Comparison of ENCODE assay signal across 1 cellular context in genomic region chr14:23300687-23301223, GRCh38.
TF ChIP-seq lines count a peak whose summit lies in the region.

No MANE protein-coding gene starts in this region.

TF ChIP-seq in HepG2, 621 proteins besides CTCF, POLR2A, EP300 and RAD21 (continued from another document and continues in another):
- TF ChIP-seq CBX2 (IDR thresholded peaks at IDR 0.05; ENCODE audit: low read depth, low read length) (no peak), CBX2 (CRISPR knock-in tag; IDR thresholded peaks at IDR 0.05; ENCODE audit: low read depth) (peak; percentile 12), ZFP36 (IDR thresholded peaks at IDR 0.05; ENCODE audit: borderline replicate concordance, low read depth, low read length, partially characterized antibody) (no peak), FUBP1 (CRISPR knock-in tag; IDR thresholded peaks at IDR 0.05; ENCODE audit: borderline replicate concordance) (no peak), GATAD2A (CRISPR knock-in tag; IDR thresholded peaks at IDR 0.05) (no peak), ZNF777 (CRISPR knock-in tag; IDR thresholded peaks at IDR 0.05) (no peak), HOXA3 (CRISPR knock-in tag; IDR thresholded peaks at IDR 0.05) (no peak), KLF12 (CRISPR knock-in tag; IDR thresholded peaks at IDR 0.05; ENCODE audit: borderline replicate concordance) (no peak), ZNF235 (CRISPR knock-in tag; IDR thresholded peaks at IDR 0.05; ENCODE audit: borderline replicate concordance) (no peak), ZBTB34 (CRISPR knock-in tag; IDR thresholded peaks at IDR 0.05) (no peak), SNAPC5 (CRISPR knock-in tag; IDR thresholded peaks at IDR 0.05; ENCODE audit: borderline replicate concordance) (no peak), ZNF343 (CRISPR knock-in tag; IDR thresholded peaks at IDR 0.05) (no peak), AHR (CRISPR knock-in tag; IDR thresholded peaks at IDR 0.05) (peak; percentile 75; the same call in 1 of the 2 replicates), TSC22D2 (CRISPR knock-in tag; IDR thresholded peaks at IDR 0.05; ENCODE audit: borderline replicate concordance) (no peak), ZBTB33 (CRISPR knock-in tag; IDR thresholded peaks at IDR 0.05) (peak; percentile 80), ZBTB46 (CRISPR knock-in tag; IDR thresholded peaks at IDR 0.05; ENCODE audit: borderline replicate concordance) (0 out of 2 replicates have a peak, but pooled peaks have one; percentile 22), ZNF407 (CRISPR knock-in tag; IDR thresholded peaks at IDR 0.05; ENCODE audit: not compliant biosample characterization) (no peak), SNAPC2 (CRISPR knock-in tag; IDR thresholded peaks at IDR 0.05) (no peak), SP5 (CRISPR knock-in tag; IDR thresholded peaks at IDR 0.05; ENCODE audit: borderline replicate concordance, low read depth) (no peak), ZNF891 (CRISPR knock-in tag; IDR thresholded peaks at IDR 0.05) (peak; percentile 55; the same call in 1 of the 2 replicates), ZNF225 (CRISPR knock-in tag; IDR thresholded peaks at IDR 0.05) (peak; percentile 50; the same call in 1 of the 2 replicates), ZNF180 (CRISPR knock-in tag; IDR thresholded peaks at IDR 0.05; ENCODE audit: borderline replicate concordance, low read depth) (no peak), ZNF607 (CRISPR knock-in tag; IDR thresholded peaks at IDR 0.05; ENCODE audit: borderline replicate concordance) (no peak), ZFP36L1 (CRISPR knock-in tag; IDR thresholded peaks at IDR 0.05) (no peak), ELF3 (CRISPR knock-in tag; IDR thresholded peaks at IDR 0.05) (no peak; the same call in 1 of the 2 replicates), REPIN1 (CRISPR knock-in tag; IDR thresholded peaks at IDR 0.05; ENCODE audit: borderline replicate concordance, low read depth) (no peak), ZNF781 (CRISPR knock-in tag; IDR thresholded peaks at IDR 0.05; ENCODE audit: borderline replicate concordance, not compliant biosample characterization) (peak; percentile 10), SMAD9 (CRISPR knock-in tag; IDR thresholded peaks at IDR 0.05) (peak; percentile 77; the same call in 1 of the 2 replicates), GPBP1L1 (CRISPR knock-in tag; IDR thresholded peaks at IDR 0.05) (no peak), RFXANK (CRISPR knock-in tag; IDR thresholded peaks at IDR 0.05) (no peak), HHEX (CRISPR knock-in tag; IDR thresholded peaks at IDR 0.05) (no peak), ZBTB21 (CRISPR knock-in tag; IDR thresholded peaks at IDR 0.05) (peak; percentile 31), ZNF230 (CRISPR knock-in tag; IDR thresholded peaks at IDR 0.05) (no peak; the same call in 1 of the 2 replicates), ZIK1 (CRISPR knock-in tag; IDR thresholded peaks at IDR 0.05; ENCODE audit: borderline replicate concordance, low read depth) (no peak), SALL1 (CRISPR knock-in tag; IDR thresholded peaks at IDR 0.05) (peak; percentile 34; the same call in 1 of the 2 replicates), RXRB (CRISPR knock-in tag; IDR thresholded peaks at IDR 0.05; ENCODE audit: borderline replicate concordance) (no peak), DBP (CRISPR knock-in tag; IDR thresholded peaks at IDR 0.05; ENCODE audit: not compliant biosample characterization) (no peak), BRCA1 (CRISPR knock-in tag; IDR thresholded peaks at IDR 0.05) (no peak), TERF1 (CRISPR knock-in tag; IDR thresholded peaks at IDR 0.05) (no peak), ZNF326 (CRISPR knock-in tag; IDR thresholded peaks at IDR 0.05; ENCODE audit: borderline replicate concordance) (no peak), ZNF775 (CRISPR knock-in tag; IDR thresholded peaks at IDR 0.05; ENCODE audit: borderline replicate concordance) (no peak), BRD4 (CRISPR knock-in tag; IDR thresholded peaks at IDR 0.05) (no peak), ZBTB37 (CRISPR knock-in tag; IDR thresholded peaks at IDR 0.05) (no peak)
